Comparison of ENCODE assay signal across 8 cellular contexts in genomic region chr1:91885331-91885715, GRCh38. TPM values are rescaled to one million over a fixed set of nuclear protein-coding genes. Genes with fewer than 3 reads are reported as not detected.
DNase-seq lines count a peak whose midpoint lies in the region; TF ChIP-seq lines count a peak whose summit lies in the region.

No MANE protein-coding gene starts in this region.

- H3K4me3 ChIP-seq in MM.1S (ENCODE audit: low read length) (peak overlapping the region; percentile 75), iPS-18a (ENCODE audit: low read length) (peak overlapping the region; percentile 84), smooth muscle cell (peak overlapping the region; percentile 81)

- DNase-seq in activated T-cell treated with anti-CD3 and anti-CD28 coated beads for 1 hour (ENCODE audit: low read depth) (peak; percentile 9), activated T-cell treated with anti-CD3 and anti-CD28 coated beads for 4 hours (no peak), MM.1S (peak; percentile 27), amniotic epithelial cell (ENCODE audit: low read depth) (peak; percentile 3), smooth muscle cell (lab: John Stamatoyannopoulos, UW; ENCODE audit: unreplicated experiment) (no peak), NCI-H82 treated with DMSO at 0.1 percent for 48 hours (lab: John Stamatoyannopoulos, UW; ENCODE audit: unreplicated experiment) (no peak), SHP77 (lab: John Stamatoyannopoulos, UW) (no peak)

- TF ChIP-seq CTCF in MM.1S (IDR thresholded peaks at IDR 0.05; ENCODE audit: low read length) (no peak), smooth muscle cell (IDR thresholded peaks at IDR 0.05; ENCODE audit: borderline replicate concordance, insufficient read depth, poor library complexity, severe bottlenecking) (no peak)

- no peaks in the 10 kb centered on the region for H3K9me3 ChIP-seq in MM.1S (replicated peaks; ENCODE audit: insufficient read depth, low read length)
- H3K9me3 ChIP-seq in iPS-18a (ENCODE audit: control insufficient read depth, low read depth, low read length) = no peaks in the 10 kb centered on the region
- no peaks in the 10 kb centered on the region for H3K9me3 ChIP-seq in smooth muscle cell (replicated peaks; ENCODE audit: low read depth)

- no peaks in the 10 kb centered on the region for H3K79me2 ChIP-seq in MM.1S (ENCODE audit: low read length)
- H3K79me2 ChIP-seq in smooth muscle cell (ENCODE audit: low read depth) = peaks cover 51% of the 10 kb centered on the region

- no peaks in the 10 kb centered on the region for H3K9me2 ChIP-seq in MM.1S (replicated peaks; ENCODE audit: insufficient read depth, low read length)

- H3K4me2 ChIP-seq in MM.1S (ENCODE audit: low read depth, low read length) (peak overlapping the region; percentile 95), smooth muscle cell (peak overlapping the region; percentile 94)

- no peak overlapping the region for H3K27ac ChIP-seq in MM.1S (ENCODE audit: low read length)
- H3K27ac ChIP-seq in iPS-18a (ENCODE audit: low read length) = no peak overlapping the region
- no peak overlapping the region for H3K27ac ChIP-seq in smooth muscle cell (ENCODE audit: low read depth)

- H3K4me1 ChIP-seq in MM.1S (ENCODE audit: low read length) = no peaks in the 10 kb centered on the region
- H3K4me1 ChIP-seq in iPS-18a (ENCODE audit: control insufficient read depth, low read depth, low read length) = no peaks in the 10 kb centered on the region
- no peaks in the 10 kb centered on the region for H3K4me1 ChIP-seq in smooth muscle cell (ENCODE audit: low read depth)

- H2AFZ ChIP-seq in MM.1S (ENCODE audit: low read length) (peak overlapping the region; percentile 97), smooth muscle cell (ENCODE audit: low read depth) (peak overlapping the region; percentile 88)

- WGBS in smooth muscle cell (ENCODE audit: low lambda C conversion rate) = 1% methylated on average over 31 of the region's 39 CpGs

- H3F3A ChIP-seq in MM.1S (ENCODE audit: insufficient read depth, low read length) = 0 out of 2 replicates have a peak, but pooled peaks cover 3% of the 10 kb centered on the region
- H3F3A ChIP-seq in smooth muscle cell (ENCODE audit: low read depth) = no peaks in the 10 kb centered on the region

- peak overlapping the region; percentile 59; the same call in 1 of the 2 replicates for H3K9ac ChIP-seq in MM.1S (ENCODE audit: low read length)
- peak overlapping the region; percentile 62 for H3K9ac ChIP-seq in iPS-18a (ENCODE audit: low read length)
- H3K9ac ChIP-seq in smooth muscle cell (ENCODE audit: low read depth) = peak overlapping the region; percentile 24

- H3K36me3 ChIP-seq in MM.1S (replicated peaks; ENCODE audit: insufficient read depth, low read length) = no peaks in the 10 kb centered on the region
- H3K36me3 ChIP-seq in iPS-18a (ENCODE audit: control insufficient read depth, low read depth, low read length) = no peaks in the 10 kb centered on the region
- no peaks in the 10 kb centered on the region for H3K36me3 ChIP-seq in smooth muscle cell (ENCODE audit: low read depth)

- no peaks in the 10 kb centered on the region for H4K20me1 ChIP-seq in MM.1S (ENCODE audit: insufficient read depth, low read length)
- H4K20me1 ChIP-seq in smooth muscle cell (ENCODE audit: low read depth) = peaks cover 36% of the 10 kb centered on the region

- H3K27me3 ChIP-seq in MM.1S (replicated peaks; ENCODE audit: insufficient read depth, low read length) = 0 out of 2 replicates have a peak, but pooled peaks cover 3% of the 10 kb centered on the region
- peaks cover 48% of the 10 kb centered on the region for H3K27me3 ChIP-seq in iPS-18a (ENCODE audit: control insufficient read depth, insufficient read depth, low read length)
- no peaks in the 10 kb centered on the region for H3K27me3 ChIP-seq in smooth muscle cell (ENCODE audit: low read depth)

RNA-seq across cellular contexts. Expression of gene TGFBR3, which starts 0.6 kb away (rescaled TPM):
- total RNA-seq in smooth muscle cell = 112 TPM in 2 replicates
- polyA plus RNA-seq in smooth muscle cell = 52.0 and 68.3 TPM in 2 replicates

Comparison
In these comparisons a context has a peak if more than half of its experiments do, and no peak if none do; other contexts are left out.
1. DNase-seq: peak in activated T-cell treated with anti-CD3 and anti-CD28 coated beads for 1 hour (single experiment), MM.1S (single experiment) and amniotic epithelial cell (single experiment); none in activated T-cell treated with anti-CD3 and anti-CD28 coated beads for 4 hours (single experiment), smooth muscle cell (single experiment), NCI-H82 treated with DMSO at 0.1 percent for 48 hours (single experiment) and SHP77 (0 of 2).
2. Peak in every context shown above with its lines, with median percentiles within 50 percentile points of each other: H3K4me3 ChIP-seq and H3K9ac ChIP-seq.